Comparison of ENCODE assay signal across 29 cellular contexts in genomic region chr11:125270711-125271110, GRCh38.
A peak's percentile ranks its signal among the peaks of the same experiment; 100 is the strongest.
DNase-seq lines count a peak whose midpoint lies in the region; TF ChIP-seq lines count a peak whose summit lies in the region.
"Had no signal": no experiment of that assay in that cellular context is flagged by ENCODE, and none has a peak within 500 bp of the region (broad histone marks: within the 10 kb centered on the region; RNA-seq: fewer than 3 reads in every experiment).

No MANE protein-coding gene starts in this region.

- peak overlapping the region in 3 of 5 experiments; percentile 9 to 21 (median 19) for H3K27ac Mint-ChIP-seq in brain
- H3K27ac Mint-ChIP-seq in activated T-cell treated with anti-CD3 and anti-CD28 coated beads, Interleukin-2, amount 50 U/mL, for 24 hours, result no peak overlapping the region
- H3K27ac Mint-ChIP-seq: stimulated activated memory B cell treated with anti-CD40 and anti-IgM and Interleukin-4, amounts not matched to agents 10 μg/mL and 1 μg/mL and 100 μg/mL, for 72 hours; T-helper 2 cell treated with Interferon-gamma antibody and Interleukin-4, amounts not matched to agents 5 μg/mL and 100 μg/mL, for 36 hours had no signal

- no peak overlapping the region for H4K8ac ChIP-seq in mesendoderm (ENCODE audit: low read depth, low read length)

- no peak overlapping the region for H3K18ac ChIP-seq in mesendoderm (ENCODE audit: low read length)

- no peaks in the 10 kb centered on the region for H3K27me3 ChIP-seq in mesendoderm (ENCODE audit: insufficient read depth, low read length, poor library complexity)

- no peak overlapping the region for H2AK5ac ChIP-seq in mesendoderm (ENCODE audit: low read length)

- no CpG with 5 or more reads among the region's 2 CpGs for WGBS in mesendoderm (ENCODE audit: extremely low coverage, insufficient coverage, low lambda C conversion rate)

- no peaks in the 10 kb centered on the region for H3K79me1 ChIP-seq in mesendoderm (ENCODE audit: low read length)

- H3K36me3 Mint-ChIP-seq in brain, result no peaks in the 10 kb centered on the region
- no peaks in the 10 kb centered on the region for H3K36me3 Mint-ChIP-seq in activated T-cell treated with anti-CD3 and anti-CD28 coated beads, Interleukin-2, amount 50 U/mL, for 24 hours (ENCODE audit: low read depth)
- H3K36me3 Mint-ChIP-seq: stimulated activated memory B cell treated with anti-CD40 and anti-IgM and Interleukin-4, amounts not matched to agents 10 μg/mL and 1 μg/mL and 100 μg/mL, for 72 hours had no signal

- H3K4me2 ChIP-seq in mesendoderm (ENCODE audit: low read length), result no peak overlapping the region
- H3K4me2 ChIP-seq: BLaER1 treated with 17β-estradiol and CSF1 and Interleukin-3, amounts not matched to agents 10 nM and 100 nM had no signal

- no peaks in the 10 kb centered on the region for H3K79me2 ChIP-seq in mesendoderm (ENCODE audit: control insufficient read depth, insufficient read depth, low read length)
- H3K79me2 ChIP-seq: parathyroid adenoma had no signal

- no peak overlapping the region for H3K23ac ChIP-seq in mesendoderm (ENCODE audit: low read length)

- no peak overlapping the region for H3K4ac ChIP-seq in mesendoderm (ENCODE audit: low read depth, low read length)

- H3K4me1 Mint-ChIP-seq in brain, result peaks cover 80% of the 10 kb centered on the region
- H3K4me1 Mint-ChIP-seq in activated T-cell treated with anti-CD3 and anti-CD28 coated beads, Interleukin-2, amount 50 U/mL, for 24 hours (ENCODE audit: low read depth), result no peaks in the 10 kb centered on the region
- H3K4me1 Mint-ChIP-seq: stimulated activated memory B cell treated with anti-CD40 and anti-IgM and Interleukin-4, amounts not matched to agents 10 μg/mL and 1 μg/mL and 100 μg/mL, for 72 hours had no signal

- H4K5ac ChIP-seq in mesendoderm (ENCODE audit: low read length), result no peak overlapping the region

- TF ChIP-seq CTCF in brain (conservative IDR thresholded peaks at IDR 0.05), result no peak

- H3K56ac ChIP-seq in mesendoderm (ENCODE audit: low read length), result no peak overlapping the region

- H3K4me1 ChIP-seq in mesendoderm (ENCODE audit: control insufficient read depth, low read depth, low read length), result peaks cover 5% of the 10 kb centered on the region
- H3K4me1 ChIP-seq: lower lobe of right lung, parathyroid adenoma, upper lobe of right lung had no signal

- no peak overlapping the region for H3K4me3 ChIP-seq in mesendoderm (ENCODE audit: low read length)
- H3K4me3 ChIP-seq: BLaER1 treated with 17β-estradiol and CSF1 and Interleukin-3, amounts not matched to agents 10 nM and 100 nM; lower lobe of right lung; mucosa of descending colon; upper lobe of right lung had no signal

- H3K27ac ChIP-seq in mesendoderm (ENCODE audit: low read depth, low read length), result no peak overlapping the region
- H3K27ac ChIP-seq: BLaER1 treated with 17β-estradiol and CSF1 and Interleukin-3, amounts not matched to agents 10 nM and 100 nM; lower lobe of right lung; parathyroid adenoma; upper lobe of right lung had no signal

- H2BK5ac ChIP-seq in mesendoderm (ENCODE audit: low read length), result no peak overlapping the region

- no peak overlapping the region for H2BK15ac ChIP-seq in mesendoderm (replicated peaks; ENCODE audit: low read depth)

- H3K4me3 Mint-ChIP-seq in brain, result no peak overlapping the region
- H3K4me3 Mint-ChIP-seq in activated T-cell treated with anti-CD3 and anti-CD28 coated beads, Interleukin-2, amount 50 U/mL, for 24 hours, result no peak overlapping the region
- H3K4me3 Mint-ChIP-seq: nephron progenitor cell; stimulated activated memory B cell treated with anti-CD40 and anti-IgM and Interleukin-4, amounts not matched to agents 10 μg/mL and 1 μg/mL and 100 μg/mL, for 72 hours; T-helper 2 cell treated with Interferon-gamma antibody and Interleukin-4, amounts not matched to agents 5 μg/mL and 100 μg/mL, for 36 hours had no signal

- H3K9ac ChIP-seq in mesendoderm (ENCODE audit: low read length), result no peak overlapping the region
- H3K9ac ChIP-seq: BLaER1 treated with 17β-estradiol and CSF1 and Interleukin-3, amounts not matched to agents 10 nM and 100 nM; parathyroid adenoma had no signal

- no peaks in the 10 kb centered on the region for H3K9me3 Mint-ChIP-seq in brain
- H3K9me3 Mint-ChIP-seq in activated T-cell treated with anti-CD3 and anti-CD28 coated beads, Interleukin-2, amount 50 U/mL, for 24 hours, result no peaks in the 10 kb centered on the region
- H3K9me3 Mint-ChIP-seq: nephron progenitor cell; stimulated activated memory B cell treated with anti-CD40 and anti-IgM and Interleukin-4, amounts not matched to agents 10 μg/mL and 1 μg/mL and 100 μg/mL, for 72 hours; T-helper 2 cell treated with Interferon-gamma antibody and Interleukin-4, amounts not matched to agents 5 μg/mL and 100 μg/mL, for 36 hours had no signal

- H3K27me3 Mint-ChIP-seq in brain, result no peaks in the 10 kb centered on the region
- peaks cover 26% of the 10 kb centered on the region for H3K27me3 Mint-ChIP-seq in activated T-cell treated with anti-CD3 and anti-CD28 coated beads, Interleukin-2, amount 50 U/mL, for 24 hours

- no peaks in the 10 kb centered on the region for H3K36me3 ChIP-seq in mesendoderm (ENCODE audit: control insufficient read depth, insufficient read depth, low read length)
- H3K36me3 ChIP-seq: BLaER1 treated with 17β-estradiol and CSF1 and Interleukin-3, amounts not matched to agents 10 nM and 100 nM; lower lobe of right lung; upper lobe of right lung had no signal

- DNase-seq in EL (peak; percentile 10), LHCN-M2 (ENCODE audit: low read depth) (peak; percentile 77), mesendoderm (peak; percentile 27), OCI-M2 (lab: John Stamatoyannopoulos, UW; ENCODE audit: unreplicated experiment) (no peak), NCI-H226 (no peak)
- no peak for DNase-seq in activated T-cell treated with anti-CD3 and anti-CD28 coated beads, Interleukin-2, amount 50 U/mL, for 1 hour
- no peak for DNase-seq in activated T-cell treated with anti-CD3 and anti-CD28 coated beads, Interleukin-2, amount 50 U/mL, for 24 hours
- DNase-seq: activated CD4-positive, alpha-beta T cell treated with anti-CD3 and anti-CD28 coated beads for 48 hours; activated naive CD4-positive, alpha-beta T cell treated with Interleukin-2 at 50 U/mL for 16 hours; amniotic stem cell; COR-L47; glutamatergic neuron; GOT3; islet precursor cell; lower lobe of right lung; mucosa of descending colon; MV-4-11; NCI-H1436 treated with DMSO at 0.1 percent for 48 hours; nephron progenitor cell; OCI-M1; right cardiac atrium; stimulated activated CD4-positive, alpha-beta T cell treated with anti-CD3 and anti-CD28 coated beads, Interleukin-4, amount 100 ng/mL, for 24 hours; substantia nigra; upper lobe of right lung had no signal

- H2BK120ac ChIP-seq in mesendoderm (ENCODE audit: low read depth, low read length), result no peak overlapping the region

Comparison
In these comparisons a context has a peak if more than half of its experiments do, and no peak if none do; other contexts are left out.
1. DNase-seq: peak in EL (single experiment), LHCN-M2 (single experiment) and mesendoderm (single experiment); none in activated T-cell treated with anti-CD3 and anti-CD28 coated beads, Interleukin-2, amount 50 U/mL, for 1 hour (single experiment), OCI-M2 (single experiment), activated T-cell treated with anti-CD3 and anti-CD28 coated beads, Interleukin-2, amount 50 U/mL, for 24 hours (single experiment) and NCI-H226 (single experiment).